ENCODE assay signal across 10 cellular contexts in genomic region chr7:41817386-41817785, GRCh38.
DNase-seq lines count a peak whose midpoint lies in the region; ATAC-seq and TF ChIP-seq lines count a peak whose summit lies in the region.
"Had no signal": no experiment of that assay in that cellular context is flagged by ENCODE, and none has a peak within 500 bp of the region (broad histone marks: within the 10 kb centered on the region; RNA-seq: fewer than 3 reads in every experiment).

No MANE protein-coding gene starts in this region.

- peak; percentile 48 for ATAC-seq in GM21423 (IDR thresholded peaks at IDR 0.05; ENCODE audit: unreplicated experiment)
- ATAC-seq in Right ventricle myocardium inferior: no peak

- no peaks in the 10 kb centered on the region for H3K36me3 ChIP-seq in Peyer's patch
- H3K36me3 ChIP-seq: SJSA1 had no signal

- DNase-seq in Daoy (ENCODE audit: low read depth) (peak; percentile 91), M059J (ENCODE audit: low read depth) (peak; percentile 94), choroid plexus epithelial cell (ENCODE audit: low read depth) (peak; percentile 44), Right ventricle myocardium inferior (ENCODE audit: missing footprints) (no peak), NCI-H345 treated with DMSO at 0.1 percent for 48 hours (lab: John Stamatoyannopoulos, UW; ENCODE audit: unreplicated experiment) (no peak), DMS79 (lab: John Stamatoyannopoulos, UW) (no peak), Peyer's patch (no peak)
- DNase-seq: islet precursor cell had no signal

- no peak for TF ChIP-seq POLR2A in Peyer's patch (IDR thresholded peaks at IDR 0.05)

- H3K4me3 ChIP-seq in choroid plexus epithelial cell (ENCODE audit: low read depth, low read length): no peak overlapping the region
- no peak overlapping the region for H3K4me3 ChIP-seq in Peyer's patch
- H3K4me3 ChIP-seq: SJSA1 had no signal

- TF ChIP-seq CTCF in choroid plexus epithelial cell (conservative IDR thresholded peaks at IDR 0.05; ENCODE audit: low read depth, low read length) (no peak), Peyer's patch (IDR thresholded peaks at IDR 0.05) (no peak)

- intact Hi-C loops in Right ventricle myocardium inferior (cut with DNase I): no loop called here

- no peaks in the 10 kb centered on the region for H3K27me3 ChIP-seq in Peyer's patch
- H3K27me3 ChIP-seq: SJSA1 had no signal

- H3K27ac ChIP-seq in Peyer's patch: no peak overlapping the region
- H3K27ac ChIP-seq: SJSA1 had no signal

- no peaks in the 10 kb centered on the region for H3K4me1 ChIP-seq in Peyer's patch

- H3K9me3 ChIP-seq in Peyer's patch: no peaks in the 10 kb centered on the region
- H3K9me3 ChIP-seq: SJSA1 had no signal

Comparison
In these comparisons a context has a peak if more than half of its experiments do, and no peak if none do; other contexts are left out.
1. DNase-seq: peak in Daoy (single experiment), M059J (single experiment) and choroid plexus epithelial cell (single experiment); none in Right ventricle myocardium inferior (single experiment), NCI-H345 treated with DMSO at 0.1 percent for 48 hours (single experiment), DMS79 (single experiment) and Peyer's patch (0 of 3).